Comparison of ENCODE assay signal across 3 cellular contexts in the genomic region with DNA sequence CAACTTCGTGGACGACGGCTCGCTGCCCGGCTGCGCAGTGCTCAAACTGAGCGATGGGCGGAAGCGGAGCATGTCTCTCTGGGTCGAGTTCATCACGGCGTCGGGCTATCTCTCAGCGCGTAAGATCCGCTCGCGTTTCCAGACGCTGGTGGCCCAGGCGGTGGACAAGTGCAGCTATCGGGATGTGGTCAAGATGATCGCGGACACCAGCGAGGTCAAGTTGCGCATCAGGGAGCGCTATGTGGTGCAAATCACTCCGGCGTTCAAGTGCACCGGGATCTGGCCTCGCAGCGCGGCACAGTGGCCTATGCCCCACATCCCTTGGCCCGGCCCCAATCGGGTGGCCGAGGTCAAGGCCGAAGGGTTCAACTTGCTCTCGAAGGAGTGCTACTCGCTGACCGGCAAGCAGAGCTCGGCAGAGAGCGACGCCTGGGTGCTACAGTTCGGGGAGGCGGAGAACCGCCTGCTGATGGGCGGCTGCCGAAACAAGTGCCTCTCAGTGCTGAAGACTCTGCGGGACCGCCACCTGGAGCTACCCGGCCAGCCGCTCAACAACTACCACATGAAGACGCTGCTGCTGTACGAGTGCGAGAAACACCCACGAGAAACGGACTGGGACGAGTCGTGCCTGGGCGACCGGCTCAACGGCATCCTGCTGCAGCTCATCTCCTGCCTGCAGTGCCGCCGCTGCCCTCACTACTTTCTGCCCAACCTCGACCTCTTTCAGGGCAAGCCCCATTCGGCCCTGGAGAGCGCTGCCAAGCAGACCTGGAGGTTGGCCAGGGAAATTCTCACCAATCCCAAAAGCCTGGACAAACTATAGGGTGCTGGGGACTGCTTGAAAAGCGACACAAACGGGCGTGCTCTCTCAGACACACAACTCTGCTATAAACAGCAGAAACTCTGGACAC.
A peak's percentile ranks its signal among the peaks of the same experiment; 100 is the strongest.
TF ChIP-seq lines count a peak whose summit lies in the region.

No MANE protein-coding gene starts in this region.

TF ChIP-seq in liver, 16 proteins besides CTCF, POLR2A, EP300 and RAD21:
- no peak for TF ChIP-seq ZBTB33 (IDR thresholded peaks at IDR 0.05)
- TF ChIP-seq HNF4A (conservative IDR thresholded peaks at IDR 0.05) = no peak
- TF ChIP-seq TAF1 (conservative IDR thresholded peaks at IDR 0.05) = peak; percentile 97
- TF ChIP-seq, protein P1, sequence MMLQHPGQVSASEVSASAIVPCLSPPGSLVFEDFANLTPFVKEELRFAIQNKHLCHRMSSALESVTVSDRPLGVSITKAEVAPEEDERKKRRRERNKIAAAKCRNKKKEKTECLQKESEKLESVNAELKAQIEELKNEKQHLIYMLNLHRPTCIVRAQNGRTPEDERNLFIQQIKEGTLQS (IDR thresholded peaks at IDR 0.05) = no peak
- TF ChIP-seq NR2F2 (IDR thresholded peaks at IDR 0.05) = peak; percentile 54
- TF ChIP-seq GABPA (IDR thresholded peaks at IDR 0.05 in 1 of 2, conservative IDR thresholded peaks at IDR 0.05 in 1 of 2) = no peak
- TF ChIP-seq SP1 (IDR thresholded peaks at IDR 0.05) = peak; percentile 11
- peak; percentile 32 to 62 for TF ChIP-seq RXRA (IDR thresholded peaks at IDR 0.05)
- TF ChIP-seq REST (IDR thresholded peaks at IDR 0.05) = peak; percentile 66
- no peak for TF ChIP-seq JUND (IDR thresholded peaks at IDR 0.05)
- TF ChIP-seq EGR1 (IDR thresholded peaks at IDR 0.05; ENCODE audit: low read depth in 2 of 2) = no peak
- no peak for TF ChIP-seq FOXA2 (IDR thresholded peaks at IDR 0.05)
- TF ChIP-seq, protein P2, sequence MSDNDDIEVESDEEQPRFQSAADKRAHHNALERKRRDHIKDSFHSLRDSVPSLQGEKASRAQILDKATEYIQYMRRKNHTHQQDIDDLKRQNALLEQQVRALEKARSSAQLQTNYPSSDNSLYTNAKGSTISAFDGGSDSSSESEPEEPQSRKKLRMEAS (IDR thresholded peaks at IDR 0.05) = no peak
- no peak for TF ChIP-seq HNF4G (IDR thresholded peaks at IDR 0.05)
- no peak for TF ChIP-seq FOXA1 (IDR thresholded peaks at IDR 0.05)
- TF ChIP-seq YY1 (IDR thresholded peaks at IDR 0.05) = peak; percentile 68

TF ChIP-seq in HepG2, 621 proteins besides CTCF, POLR2A, EP300 and RAD21:
- TF ChIP-seq GATAD2A (CRISPR knock-in tag; IDR thresholded peaks at IDR 0.05) (no peak), ELF1 (CRISPR knock-in tag; IDR thresholded peaks at IDR 0.05) (no peak), SAP130 (CRISPR knock-in tag; IDR thresholded peaks at IDR 0.05; ENCODE audit: low read depth) (no peak), FOXC1 (CRISPR knock-in tag; IDR thresholded peaks at IDR 0.05; ENCODE audit: borderline replicate concordance) (no peak)
- TF ChIP-seq, protein P3, sequence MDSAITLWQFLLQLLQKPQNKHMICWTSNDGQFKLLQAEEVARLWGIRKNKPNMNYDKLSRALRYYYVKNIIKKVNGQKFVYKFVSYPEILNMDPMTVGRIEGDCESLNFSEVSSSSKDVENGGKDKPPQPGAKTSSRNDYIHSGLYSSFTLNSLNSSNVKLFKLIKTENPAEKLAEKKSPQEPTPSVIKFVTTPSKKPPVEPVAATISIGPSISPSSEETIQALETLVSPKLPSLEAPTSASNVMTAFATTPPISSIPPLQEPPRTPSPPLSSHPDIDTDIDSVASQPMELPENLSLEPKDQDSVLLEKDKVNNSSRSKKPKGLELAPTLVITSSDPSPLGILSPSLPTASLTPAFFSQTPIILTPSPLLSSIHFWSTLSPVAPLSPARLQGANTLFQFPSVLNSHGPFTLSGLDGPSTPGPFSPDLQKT (CRISPR knock-in tag; IDR thresholded peaks at IDR 0.05; ENCODE audit: borderline replicate concordance) = no peak

TF ChIP-seq in neural cell, 6 proteins besides CTCF, POLR2A, EP300 and RAD21:
- TF ChIP-seq TAF1 (IDR thresholded peaks at IDR 0.05; ENCODE audit: low read depth) (no peak), SMC3 (conservative IDR thresholded peaks at IDR 0.05; ENCODE audit: poor library complexity) (no peak), REST (IDR thresholded peaks at IDR 0.05; ENCODE audit: borderline replicate concordance) (no peak), MXI1 (conservative IDR thresholded peaks at IDR 0.05; ENCODE audit: poor library complexity, severe bottlenecking) (no peak), EZH2 (IDR thresholded peaks at IDR 0.05; ENCODE audit: borderline replicate concordance, insufficient read depth, low read length, poor library complexity, severe bottlenecking) (no peak), POLR2AphosphoS5 (IDR thresholded peaks at IDR 0.05) (peak; percentile 45)
TF ChIP-seq in neural cell: peak in this region for 1.
